In the genomic region with DNA sequence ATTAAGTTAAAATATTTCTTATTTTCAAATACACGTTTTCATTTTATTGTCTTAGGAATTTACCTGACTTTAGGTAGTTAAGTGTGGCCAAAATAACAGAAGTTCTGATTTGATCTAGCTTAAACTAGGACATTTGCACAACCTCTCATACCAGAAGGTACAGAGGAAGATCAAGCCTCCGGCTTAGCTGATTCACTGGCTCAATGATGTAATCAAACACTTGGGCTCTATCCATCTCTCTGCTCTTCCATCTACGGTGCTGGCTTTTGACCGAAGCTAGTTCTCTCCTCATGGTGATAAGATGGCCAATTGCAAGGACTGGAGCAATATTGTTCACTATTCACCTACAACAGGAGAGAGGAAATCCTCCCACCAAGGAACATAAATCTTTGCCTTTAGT, we compare ENCODE assay signal across 30 cellular contexts. TPM values are rescaled to one million over a fixed set of nuclear protein-coding genes. Genes with fewer than 3 reads are reported as not detected.
DNase-seq lines count a peak whose midpoint lies in the region; ATAC-seq and TF ChIP-seq lines count a peak whose summit lies in the region.
"Had no signal": no experiment of that assay in that cellular context is flagged by ENCODE, and none has a peak within 500 bp of the region (broad histone marks: within the 10 kb centered on the region; RNA-seq: fewer than 3 reads in every experiment).

No MANE protein-coding gene starts in this region.

- H3K4me1 Mint-ChIP-seq in dendritic cell treated with granulocyte-macrophage colony-stimulating factor and Interleukin-4, amounts not matched to agents 40 ng/mL and 50 ng/mL, for 4 days (ENCODE audit: low read depth): peaks cover 46% of the 10 kb centered on the region
- peaks cover 17% of the 10 kb centered on the region for H3K4me1 Mint-ChIP-seq in activated naive CD8-positive, alpha-beta T cell treated with anti-CD3 and anti-CD28 coated beads, Interleukin-2, amount 50 U/mL, for 24 hours

- no peak overlapping the region for H3K4me2 ChIP-seq in OCI-LY7 (ENCODE audit: low read length)
- no peak overlapping the region for H3K4me2 ChIP-seq in osteoblast (ENCODE audit: insufficient read depth, low read length)
- H3K4me2 ChIP-seq: BLaER1 treated with 17β-estradiol and CSF1 and Interleukin-3, amounts not matched to agents 10 nM and 100 nM; neural progenitor cell had no signal

- POLR2A ChIA-PET in OCI-LY7 (lab: Charles Lee): interaction anchor here (0.5 to 2.3 kb wide), 3 partner anchors 10 to 28 kb away, joined by 4 to 9 read pairs (median 7); no protein-coding TSS in a partner anchor

- H3K27me3 Mint-ChIP-seq in dendritic cell treated with granulocyte-macrophage colony-stimulating factor and Interleukin-4, amounts not matched to agents 40 ng/mL and 50 ng/mL, for 4 days: peaks cover 23% of the 10 kb centered on the region
- peaks cover 23% of the 10 kb centered on the region for H3K27me3 Mint-ChIP-seq in activated naive CD8-positive, alpha-beta T cell treated with anti-CD3 and anti-CD28 coated beads, Interleukin-2, amount 50 U/mL, for 24 hours

- H3K36me3 Mint-ChIP-seq in dendritic cell treated with granulocyte-macrophage colony-stimulating factor and Interleukin-4, amounts not matched to agents 40 ng/mL and 50 ng/mL, for 4 days (ENCODE audit: low read depth): no peaks in the 10 kb centered on the region
- no peaks in the 10 kb centered on the region for H3K36me3 Mint-ChIP-seq in activated naive CD8-positive, alpha-beta T cell treated with anti-CD3 and anti-CD28 coated beads, Interleukin-2, amount 50 U/mL, for 24 hours (ENCODE audit: low read depth)
- H3K36me3 Mint-ChIP-seq: neural progenitor cell had no signal

- no peaks in the 10 kb centered on the region for H4K20me1 ChIP-seq in OCI-LY7 (ENCODE audit: insufficient read depth, low read length)
- no peaks in the 10 kb centered on the region for H4K20me1 ChIP-seq in osteoblast (ENCODE audit: insufficient read depth, low read length)
- H4K20me1 ChIP-seq: BLaER1 treated with 17β-estradiol and CSF1 and Interleukin-3, amounts not matched to agents 10 nM and 100 nM had no signal

- intact Hi-C loops in OCI-LY7 (cut with micrococcal nuclease; ENCODE audit: unreplicated experiment): no loop called here
- intact Hi-C loops in dendritic cell treated with granulocyte-macrophage colony-stimulating factor and Interleukin-4, amounts not matched to agents 40 ng/mL and 50 ng/mL, for 4 days (cut with micrococcal nuclease): loop anchor here (2.0 kb wide), 1 partner anchor 13 kb away; no protein-coding TSS in a partner anchor

- H3K27me3 ChIP-seq in osteoblast (ENCODE audit: insufficient read depth, low read length): no peaks in the 10 kb centered on the region
- H3K27me3 ChIP-seq: BLaER1 treated with 17β-estradiol and CSF1 and Interleukin-3, amounts not matched to agents 10 nM and 100 nM; esophagus squamous epithelium; neural progenitor cell; Peyer's patch had no signal

- H3K4me3 ChIP-seq in OCI-LY7 (ENCODE audit: low read depth, low read length, poor library complexity, severe bottlenecking) (no peak overlapping the region), osteoblast (ENCODE audit: insufficient read depth, low read length) (no peak overlapping the region)
- H3K4me3 ChIP-seq: BLaER1 treated with 17β-estradiol and CSF1 and Interleukin-3, amounts not matched to agents 10 nM and 100 nM; esophagus squamous epithelium; neural progenitor cell; Peyer's patch had no signal

- H3K9me3 ChIP-seq in OCI-LY7 (ENCODE audit: low read length) (no peaks in the 10 kb centered on the region), osteoblast (ENCODE audit: low read depth, low read length) (no peaks in the 10 kb centered on the region)
- H3K9me3 ChIP-seq: esophagus squamous epithelium, Peyer's patch had no signal

- CTCF ChIA-PET in OCI-LY7 (lab: Charles Lee; ENCODE audit: unreplicated experiment): no interaction called here

- H2AFZ ChIP-seq in OCI-LY7 (ENCODE audit: low read length) (peak overlapping the region; percentile 25; the same call in 1 of the 2 replicates), osteoblast (ENCODE audit: low read length) (peak overlapping the region; percentile 30)
- H2AFZ ChIP-seq: neural progenitor cell, parathyroid adenoma had no signal

- TF ChIP-seq CTCF in OCI-LY7 (conservative IDR thresholded peaks at IDR 0.05; ENCODE audit: low read length) (no peak), osteoblast (IDR thresholded peaks at IDR 0.05; ENCODE audit: extremely low read depth, low read depth, low read length) (no peak)

- no peak for ATAC-seq in activated naive CD8-positive, alpha-beta T cell treated with anti-CD3 and anti-CD28 coated beads, Interleukin-2, amount 50 U/mL, for 24 hours
- ATAC-seq: stimulated activated naive CD8-positive, alpha-beta T cell treated with anti-CD3 and anti-CD28 coated beads, Interleukin-15, Interleukin-2, amounts not matched to agents 100 U/mL and 50 U/mL, for 24 hours had no signal

- H3K36me3 ChIP-seq in OCI-LY7 (ENCODE audit: insufficient read depth, low read length) (no peaks in the 10 kb centered on the region), osteoblast (ENCODE audit: insufficient read depth, low read length) (no peaks in the 10 kb centered on the region)
- H3K36me3 ChIP-seq: BLaER1 treated with 17β-estradiol and CSF1 and Interleukin-3, amounts not matched to agents 10 nM and 100 nM; esophagus squamous epithelium; neural progenitor cell; Peyer's patch had no signal

- H3K27ac Mint-ChIP-seq in dendritic cell treated with granulocyte-macrophage colony-stimulating factor and Interleukin-4, amounts not matched to agents 40 ng/mL and 50 ng/mL, for 4 days: peak overlapping the region; percentile 57
- no peak overlapping the region for H3K27ac Mint-ChIP-seq in activated naive CD8-positive, alpha-beta T cell treated with anti-CD3 and anti-CD28 coated beads, Interleukin-2, amount 50 U/mL, for 24 hours
- H3K27ac Mint-ChIP-seq: activated CD4-positive, alpha-beta T cell treated with anti-CD3 and anti-CD28 coated beads, Interleukin-2, amount 10 ng/mL, durations not matched to agents 24 days and 14 days; activated naive CD8-positive, alpha-beta T cell treated with anti-CD3 and anti-CD28 coated beads, Interleukin-2, amount 10 ng/mL, durations not matched to agents 7 days and 5 days; activated T-cell treated with anti-CD3 and anti-CD28 coated beads, Interleukin-2, amount 50 U/mL, for 24 hours; H9; neural progenitor cell had no signal

- H3K79me2 ChIP-seq in OCI-LY7 (ENCODE audit: insufficient read depth, low read depth, low read length) (no peaks in the 10 kb centered on the region), osteoblast (ENCODE audit: insufficient read depth, low read length) (no peaks in the 10 kb centered on the region)
- H3K79me2 ChIP-seq: parathyroid adenoma had no signal

- H3K27ac ChIP-seq in OCI-LY7 (ENCODE audit: low read depth, low read length, poor library complexity, severe bottlenecking) (no peak overlapping the region), osteoblast (ENCODE audit: low read depth, low read length) (no peak overlapping the region)
- H3K27ac ChIP-seq: BLaER1 treated with 17β-estradiol and CSF1 and Interleukin-3, amounts not matched to agents 10 nM and 100 nM; esophagus squamous epithelium; neural progenitor cell; parathyroid adenoma; Peyer's patch had no signal

- no peaks in the 10 kb centered on the region for H3K9me3 Mint-ChIP-seq in dendritic cell treated with granulocyte-macrophage colony-stimulating factor and Interleukin-4, amounts not matched to agents 40 ng/mL and 50 ng/mL, for 4 days
- H3K9me3 Mint-ChIP-seq in activated naive CD8-positive, alpha-beta T cell treated with anti-CD3 and anti-CD28 coated beads, Interleukin-2, amount 50 U/mL, for 24 hours: no peaks in the 10 kb centered on the region
- H3K9me3 Mint-ChIP-seq: activated naive CD8-positive, alpha-beta T cell treated with anti-CD3 and anti-CD28 coated beads, Interleukin-2, amount 10 ng/mL, durations not matched to agents 7 days and 5 days; activated T-cell treated with anti-CD3 and anti-CD28 coated beads, Interleukin-2, amount 50 U/mL, for 24 hours had no signal

- H3K4me1 ChIP-seq in OCI-LY7 (ENCODE audit: insufficient read depth, low read length, poor library complexity, severe bottlenecking) (peaks cover 13% of the 10 kb centered on the region), osteoblast (ENCODE audit: insufficient read depth, low read length) (peaks cover 10% of the 10 kb centered on the region)
- H3K4me1 ChIP-seq: neural progenitor cell, parathyroid adenoma, Peyer's patch had no signal

- peak; percentile 57 for DNase-seq in ELR (ENCODE audit: low read depth)
- DNase-seq in OCI-LY7 (ENCODE audit: low spot score): no peak
- peak; percentile 79 for DNase-seq in osteoblast (ENCODE audit: insufficient read length, low spot score, missing footprints)
- DNase-seq in activated naive CD8-positive, alpha-beta T cell treated with anti-CD3 and anti-CD28 coated beads, Interleukin-2, amount 50 U/mL, for 24 hours: no peak
- no peak for DNase-seq in KG1 (lab: John Stamatoyannopoulos, UW)
- no peak for DNase-seq in Ammon's horn (ENCODE audit: low spot score)
- DNase-seq: activated gamma-delta T cell treated with Interleukin-2 at 50 U/mL for 16 hours; activated naive CD8-positive, alpha-beta T cell treated with anti-CD3 and anti-CD28 coated beads, Interleukin-2, amount 10 ng/mL, durations not matched to agents 7 days and 5 days; activated T-cell treated with anti-CD3 and anti-CD28 coated beads, Interleukin-2, amount 50 U/mL, for 24 hours; caudate nucleus; cortex of kidney; DMS153; esophagus squamous epithelium; H9; hippocampal formation; Karpas-422; mesendoderm; NCI-H146; NCI-H2107; NCI-H446; NCI-H748 treated with DMSO at 0.1 percent for 48 hours; Peyer's patch; small intestine; stimulated activated CD4-positive, alpha-beta T cell treated with anti-CD3 and anti-CD28 coated beads, Interleukin-1b, Interleukin-23, amount 100 ng/mL, for 48 hours; stimulated activated naive CD8-positive, alpha-beta T cell treated with anti-CD3 and anti-CD28 coated beads, Interleukin-15, Interleukin-2, amounts not matched to agents 100 U/mL and 50 U/mL, for 24 hours had no signal

- no peak overlapping the region for H3K4me3 Mint-ChIP-seq in dendritic cell treated with granulocyte-macrophage colony-stimulating factor and Interleukin-4, amounts not matched to agents 40 ng/mL and 50 ng/mL, for 4 days
- no peak overlapping the region for H3K4me3 Mint-ChIP-seq in activated naive CD8-positive, alpha-beta T cell treated with anti-CD3 and anti-CD28 coated beads, Interleukin-2, amount 50 U/mL, for 24 hours
- H3K4me3 Mint-ChIP-seq: activated CD4-positive, alpha-beta T cell treated with anti-CD3 and anti-CD28 coated beads, Interleukin-2, amount 10 ng/mL, durations not matched to agents 24 days and 14 days; activated naive CD8-positive, alpha-beta T cell treated with anti-CD3 and anti-CD28 coated beads, Interleukin-2, amount 10 ng/mL, durations not matched to agents 7 days and 5 days; activated T-cell treated with anti-CD3 and anti-CD28 coated beads, Interleukin-2, amount 50 U/mL, for 24 hours; H9; neural progenitor cell had no signal

- no peaks in the 10 kb centered on the region for H3K9me2 ChIP-seq in OCI-LY7 (ENCODE audit: insufficient read depth, low read length)

- no TSS peak for BruUV-seq in OCI-LY7 (replicated peaks; lab: Mats Ljungman, UMichigan)

RNA-seq across cellular contexts. Expression of a gene that starts 12.2 kb away (rescaled TPM):
- 43.3 and 69.9 TPM in 2 replicates for total RNA-seq in OCI-LY7 (2014; rRNA removed; shearing (Covaris generic))
- total RNA-seq in OCI-LY7 (2022): 157 and 171 TPM in 2 replicates
- 103 and 121 TPM in 2 replicates for total RNA-seq in osteoblast

Comparison
In these comparisons a context has a peak if more than half of its experiments do, and no peak if none do; other contexts are left out.
1. DNase-seq: peak in ELR (single experiment) and osteoblast (single experiment); none in OCI-LY7 (single experiment), activated naive CD8-positive, alpha-beta T cell treated with anti-CD3 and anti-CD28 coated beads, Interleukin-2, amount 50 U/mL, for 24 hours (single experiment), KG1 (single experiment) and Ammon's horn (single experiment).